1 cellular context compared by ENCODE assay signal in the genomic region with DNA sequence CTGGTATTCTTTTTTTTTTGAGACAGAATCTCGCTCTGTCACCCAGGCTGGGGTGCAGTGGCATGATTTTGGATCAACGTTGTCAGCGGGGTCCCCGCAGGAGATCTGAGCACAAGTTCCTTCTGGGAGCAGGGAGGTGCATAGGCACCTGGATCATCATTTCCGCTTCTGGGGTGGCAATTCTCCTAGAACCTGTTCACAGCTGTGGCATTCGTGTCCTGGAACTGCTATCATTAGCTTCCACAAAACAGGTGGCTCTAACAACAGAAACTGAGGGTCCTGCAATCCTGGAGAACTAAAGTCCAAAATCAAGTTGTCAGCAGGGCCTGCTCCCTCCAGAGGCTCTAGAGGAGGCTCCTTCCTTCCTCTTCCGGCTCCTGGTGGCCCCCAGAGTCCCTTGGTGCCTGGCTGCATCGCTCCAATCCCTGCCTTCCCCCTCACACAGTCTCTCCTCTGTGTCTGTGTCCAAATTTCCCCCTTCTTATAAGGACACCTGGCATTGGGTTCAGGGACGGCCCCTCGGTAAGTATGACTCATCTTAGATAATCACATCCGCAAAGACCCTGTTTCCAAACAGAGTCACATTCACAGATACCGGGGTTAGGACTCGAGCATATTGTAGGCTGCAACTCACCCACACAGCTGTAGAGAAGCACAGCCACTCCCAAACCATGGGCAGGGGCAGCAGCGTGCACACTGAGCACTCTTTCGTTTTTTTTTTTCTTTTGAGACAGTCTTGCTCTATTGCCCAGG.
TF ChIP-seq lines count a peak whose summit lies in the region.

No MANE protein-coding gene starts in this region.

TF ChIP-seq in HepG2, 621 proteins besides CTCF, POLR2A, EP300 and RAD21 (continued from another document):
- TF ChIP-seq SYNCRIP (IDR thresholded peaks at IDR 0.05; ENCODE audit: insufficient read depth, low read depth, low read length), result no peak
- no peak for TF ChIP-seq DNMT1 (CRISPR knock-in tag; IDR thresholded peaks at IDR 0.05)
- TF ChIP-seq FUBP1 (CRISPR knock-in tag; IDR thresholded peaks at IDR 0.05; ENCODE audit: borderline replicate concordance), result no peak
- no peak for TF ChIP-seq GATA4 (IDR thresholded peaks at IDR 0.05; ENCODE audit: borderline replicate concordance, low read depth)
- TF ChIP-seq TGIF2 (CRISPR knock-in tag; IDR thresholded peaks at IDR 0.05), result no peak
- no peak for TF ChIP-seq ZNF782 (CRISPR knock-in tag; IDR thresholded peaks at IDR 0.05; ENCODE audit: borderline replicate concordance)
- no peak for TF ChIP-seq RBFOX2 (IDR thresholded peaks at IDR 0.05; ENCODE audit: low read depth, low read length)
- TF ChIP-seq MEIS1 (CRISPR knock-in tag; IDR thresholded peaks at IDR 0.05; ENCODE audit: borderline replicate concordance), result no peak
- TF ChIP-seq IRF1 (CRISPR knock-in tag; IDR thresholded peaks at IDR 0.05; ENCODE audit: low read depth), result no peak
- TF ChIP-seq HNRNPUL1 (IDR thresholded peaks at IDR 0.05; ENCODE audit: low read depth, low read length), result no peak
- peak; percentile 20; the same call in 1 of the 2 replicates for TF ChIP-seq SOX5 (CRISPR knock-in tag; IDR thresholded peaks at IDR 0.05; ENCODE audit: borderline replicate concordance)
- TF ChIP-seq ZNF329 (CRISPR knock-in tag; IDR thresholded peaks at IDR 0.05; ENCODE audit: low read depth), result no peak
- 0 out of 2 replicates have a peak, but pooled peaks have one; percentile 52 for TF ChIP-seq ZNF292 (CRISPR knock-in tag; IDR thresholded peaks at IDR 0.05; ENCODE audit: borderline replicate concordance, low read depth)
- no peak for TF ChIP-seq ZBTB21 (CRISPR knock-in tag; IDR thresholded peaks at IDR 0.05)
- TF ChIP-seq SPEN (CRISPR knock-in tag; IDR thresholded peaks at IDR 0.05; ENCODE audit: low read depth), result 0 out of 2 replicates have a peak, but pooled peaks have one; percentile 22
- no peak for TF ChIP-seq KDM6A (CRISPR knock-in tag; IDR thresholded peaks at IDR 0.05; ENCODE audit: low read depth)
- no peak for TF ChIP-seq ZNF251 (CRISPR knock-in tag; IDR thresholded peaks at IDR 0.05)
- TF ChIP-seq ZFP90 (CRISPR knock-in tag; IDR thresholded peaks at IDR 0.05; ENCODE audit: borderline replicate concordance), result no peak
- TF ChIP-seq, protein P1, sequence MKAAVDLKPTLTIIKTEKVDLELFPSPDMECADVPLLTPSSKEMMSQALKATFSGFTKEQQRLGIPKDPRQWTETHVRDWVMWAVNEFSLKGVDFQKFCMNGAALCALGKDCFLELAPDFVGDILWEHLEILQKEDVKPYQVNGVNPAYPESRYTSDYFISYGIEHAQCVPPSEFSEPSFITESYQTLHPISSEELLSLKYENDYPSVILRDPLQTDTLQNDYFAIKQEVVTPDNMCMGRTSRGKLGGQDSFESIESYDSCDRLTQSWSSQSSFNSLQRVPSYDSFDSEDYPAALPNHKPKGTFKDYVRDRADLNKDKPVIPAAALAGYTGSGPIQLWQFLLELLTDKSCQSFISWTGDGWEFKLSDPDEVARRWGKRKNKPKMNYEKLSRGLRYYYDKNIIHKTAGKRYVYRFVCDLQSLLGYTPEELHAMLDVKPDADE (CRISPR knock-in tag; IDR thresholded peaks at IDR 0.05), result no peak
- TF ChIP-seq TRAFD1 (CRISPR knock-in tag; IDR thresholded peaks at IDR 0.05; ENCODE audit: borderline replicate concordance), result no peak
- TF ChIP-seq ZBTB10 (CRISPR knock-in tag; IDR thresholded peaks at IDR 0.05; ENCODE audit: borderline replicate concordance), result no peak
- TF ChIP-seq, protein P2, sequence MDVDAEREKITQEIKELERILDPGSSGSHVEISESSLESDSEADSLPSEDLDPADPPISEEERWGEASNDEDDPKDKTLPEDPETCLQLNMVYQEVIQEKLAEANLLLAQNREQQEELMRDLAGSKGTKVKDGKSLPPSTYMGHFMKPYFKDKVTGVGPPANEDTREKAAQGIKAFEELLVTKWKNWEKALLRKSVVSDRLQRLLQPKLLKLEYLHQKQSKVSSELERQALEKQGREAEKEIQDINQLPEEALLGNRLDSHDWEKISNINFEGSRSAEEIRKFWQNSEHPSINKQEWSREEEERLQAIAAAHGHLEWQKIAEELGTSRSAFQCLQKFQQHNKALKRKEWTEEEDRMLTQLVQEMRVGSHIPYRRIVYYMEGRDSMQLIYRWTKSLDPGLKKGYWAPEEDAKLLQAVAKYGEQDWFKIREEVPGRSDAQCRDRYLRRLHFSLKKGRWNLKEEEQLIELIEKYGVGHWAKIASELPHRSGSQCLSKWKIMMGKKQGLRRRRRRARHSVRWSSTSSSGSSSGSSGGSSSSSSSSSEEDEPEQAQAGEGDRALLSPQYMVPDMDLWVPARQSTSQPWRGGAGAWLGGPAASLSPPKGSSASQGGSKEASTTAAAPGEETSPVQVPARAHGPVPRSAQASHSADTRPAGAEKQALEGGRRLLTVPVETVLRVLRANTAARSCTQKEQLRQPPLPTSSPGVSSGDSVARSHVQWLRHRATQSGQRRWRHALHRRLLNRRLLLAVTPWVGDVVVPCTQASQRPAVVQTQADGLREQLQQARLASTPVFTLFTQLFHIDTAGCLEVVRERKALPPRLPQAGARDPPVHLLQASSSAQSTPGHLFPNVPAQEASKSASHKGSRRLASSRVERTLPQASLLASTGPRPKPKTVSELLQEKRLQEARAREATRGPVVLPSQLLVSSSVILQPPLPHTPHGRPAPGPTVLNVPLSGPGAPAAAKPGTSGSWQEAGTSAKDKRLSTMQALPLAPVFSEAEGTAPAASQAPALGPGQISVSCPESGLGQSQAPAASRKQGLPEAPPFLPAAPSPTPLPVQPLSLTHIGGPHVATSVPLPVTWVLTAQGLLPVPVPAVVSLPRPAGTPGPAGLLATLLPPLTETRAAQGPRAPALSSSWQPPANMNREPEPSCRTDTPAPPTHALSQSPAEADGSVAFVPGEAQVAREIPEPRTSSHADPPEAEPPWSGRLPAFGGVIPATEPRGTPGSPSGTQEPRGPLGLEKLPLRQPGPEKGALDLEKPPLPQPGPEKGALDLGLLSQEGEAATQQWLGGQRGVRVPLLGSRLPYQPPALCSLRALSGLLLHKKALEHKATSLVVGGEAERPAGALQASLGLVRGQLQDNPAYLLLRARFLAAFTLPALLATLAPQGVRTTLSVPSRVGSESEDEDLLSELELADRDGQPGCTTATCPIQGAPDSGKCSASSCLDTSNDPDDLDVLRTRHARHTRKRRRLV (CRISPR knock-in tag; IDR thresholded peaks at IDR 0.05), result no peak
- TF ChIP-seq RFXAP (CRISPR knock-in tag; IDR thresholded peaks at IDR 0.05; ENCODE audit: borderline replicate concordance), result no peak
- no peak for TF ChIP-seq MAFK (conservative IDR thresholded peaks at IDR 0.05 in 1 of 2, IDR thresholded peaks at IDR 0.05 in 1 of 2; ENCODE audit: low read length in 2 of 2)
- no peak for TF ChIP-seq ZNF550 (CRISPR knock-in tag; IDR thresholded peaks at IDR 0.05; ENCODE audit: borderline replicate concordance)
- TF ChIP-seq, protein P3, sequence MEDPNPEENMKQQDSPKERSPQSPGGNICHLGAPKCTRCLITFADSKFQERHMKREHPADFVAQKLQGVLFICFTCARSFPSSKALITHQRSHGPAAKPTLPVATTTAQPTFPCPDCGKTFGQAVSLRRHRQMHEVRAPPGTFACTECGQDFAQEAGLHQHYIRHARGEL (CRISPR knock-in tag; IDR thresholded peaks at IDR 0.05), result no peak
- TF ChIP-seq HOXD1 (CRISPR knock-in tag; IDR thresholded peaks at IDR 0.05), result no peak
TF ChIP-seq in HepG2: peak in this region for 94.
